11 cellular contexts compared by ENCODE assay signal in the genomic region with DNA sequence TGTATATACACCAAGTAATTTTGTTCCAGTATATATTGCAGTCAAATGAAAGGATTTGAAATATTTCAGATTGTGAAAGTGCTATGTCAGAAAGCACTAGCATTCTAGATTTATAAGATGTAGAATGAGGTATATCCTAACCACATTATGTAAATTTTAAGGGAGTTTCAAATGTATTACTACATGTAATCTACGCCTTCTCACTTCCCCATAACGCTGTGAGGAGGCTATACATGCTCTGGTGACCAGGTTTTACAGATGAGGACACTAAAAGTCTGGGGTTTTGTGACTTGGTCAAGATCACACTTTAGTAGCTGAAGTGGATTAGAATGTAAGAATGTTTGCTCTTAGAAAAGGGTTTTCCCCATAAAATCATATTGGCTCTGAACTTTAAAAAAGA. TPM values are rescaled to one million over a fixed set of nuclear protein-coding genes. Genes with fewer than 3 reads are reported as not detected.
DNase-seq lines count a peak whose midpoint lies in the region; ATAC-seq and TF ChIP-seq lines count a peak whose summit lies in the region.
"Had no signal": no experiment of that assay in that cellular context is flagged by ENCODE, and none has a peak within 500 bp of the region (broad histone marks: within the 10 kb centered on the region; RNA-seq: fewer than 3 reads in every experiment).

No MANE protein-coding gene starts in this region.

- CTCF ChIA-PET in CD8-positive, alpha-beta T cell (lab: Charles Lee), result interaction anchor here (1.2 kb wide), 1 partner anchor 478 kb away, joined by 3 read pairs; no protein-coding TSS in a partner anchor

- TF ChIP-seq CTCF in cardiac muscle cell (IDR thresholded peaks at IDR 0.05; ENCODE audit: low read depth, low read length), result no peak
- TF ChIP-seq CTCF in heart right ventricle (IDR thresholded peaks at IDR 0.05), result no peak
- TF ChIP-seq CTCF in CD8-positive, alpha-beta T cell (IDR thresholded peaks at IDR 0.05), result no peak

- H3K27ac ChIP-seq in cardiac muscle cell, result peak overlapping the region; percentile 52
- H3K27ac ChIP-seq in heart right ventricle, result peak overlapping the region in 5 of 10 donors; percentile 3 to 57 (median 28)
- no peak overlapping the region for H3K27ac ChIP-seq in CD8-positive, alpha-beta T cell (ENCODE audit: low read depth, low read length)

- H3K4me3 Mint-ChIP-seq in CD8-positive, alpha-beta T cell, result no peak overlapping the region

- POLR2A ChIA-PET in CD8-positive, alpha-beta T cell (lab: Charles Lee), result interaction anchor here (1.6 kb wide), 1 partner anchor 37 kb away, joined by 3 read pairs; no protein-coding TSS in a partner anchor

- intact Hi-C loops in heart right ventricle (cut with DNase I), result loop anchor here in 1 of 10 donors (10.0 kb wide), 1 partner anchor 119 kb away; no protein-coding TSS in a partner anchor
- intact Hi-C loops in CD8-positive, alpha-beta T cell (cut with DNase I, micrococcal nuclease), result no loop called here

- no peaks in the 10 kb centered on the region for H3K9me3 ChIP-seq in cardiac muscle cell (ENCODE audit: low read depth)
- no peaks in the 10 kb centered on the region for H3K9me3 ChIP-seq in heart right ventricle
- H3K9me3 ChIP-seq in CD8-positive, alpha-beta T cell (ENCODE audit: low read length), result no peaks in the 10 kb centered on the region

- peaks cover 23% of the 10 kb centered on the region for H3K27me3 Mint-ChIP-seq in CD8-positive, alpha-beta T cell (ENCODE audit: low read depth)

- 72 to 79% methylated on average over 2 of the region's 2 CpGs for WGBS in heart right ventricle, 2 donors

- H3K9me3 Mint-ChIP-seq in CD8-positive, alpha-beta T cell, result no peaks in the 10 kb centered on the region

- H3K4me3 ChIP-seq in cardiac muscle cell, result no peak overlapping the region
- no peak overlapping the region for H3K4me3 ChIP-seq in heart right ventricle
- no peak overlapping the region for H3K4me3 ChIP-seq in CD8-positive, alpha-beta T cell (ENCODE audit: low read depth, low read length)
- H3K4me3 ChIP-seq: skin epidermis had no signal

- no peaks in the 10 kb centered on the region for H3K27me3 ChIP-seq in cardiac muscle cell
- peaks cover 0 to 3% (median 0%) of the 10 kb centered on the region in 7 donors for H3K27me3 ChIP-seq in heart right ventricle
- no peaks in the 10 kb centered on the region for H3K27me3 ChIP-seq in CD8-positive, alpha-beta T cell (ENCODE audit: insufficient read depth, low read length)

- H3K36me3 ChIP-seq in cardiac muscle cell, result no peaks in the 10 kb centered on the region
- no peaks in the 10 kb centered on the region for H3K36me3 ChIP-seq in heart right ventricle
- no peaks in the 10 kb centered on the region for H3K36me3 ChIP-seq in CD8-positive, alpha-beta T cell (ENCODE audit: insufficient read depth, low read length)

- DNase-seq in cardiac muscle cell (ENCODE audit: low read depth in 1 of 2, low spot score in 1 of 2) (no peak), heart right ventricle (no peak), NAMALWA (ENCODE audit: low spot score) (peak; percentile 60), NCI-H1048 (lab: John Stamatoyannopoulos, UW) (no peak)
- DNase-seq in CD8-positive, alpha-beta T cell, result no peak
- no peak for DNase-seq in activated T-cell treated with anti-CD3 and anti-CD28 coated beads, Interleukin-2, amount 50 U/mL, for 1 hour
- DNase-seq in stimulated activated CD4-positive, alpha-beta T cell treated with anti-CD3 and anti-CD28 coated beads, Interleukin-2, amount 100 ng/mL, for 48 hours, result no peak
- DNase-seq: activated CD4-positive, alpha-beta T cell treated with anti-CD3 and anti-CD28 coated beads for 48 hours; GOT3 had no signal

- ATAC-seq in heart right ventricle, result no peak
- peak; percentile 98 for ATAC-seq in HG02852 (IDR thresholded peaks at IDR 0.05; ENCODE audit: unreplicated experiment)
- ATAC-seq in CD8-positive, alpha-beta T cell, result no peak

- H3K4me1 Mint-ChIP-seq in CD8-positive, alpha-beta T cell (ENCODE audit: low read depth), result no peaks in the 10 kb centered on the region

- H3K4me1 ChIP-seq in cardiac muscle cell (ENCODE audit: low read depth) (peaks cover 46% of the 10 kb centered on the region), heart right ventricle (peaks cover 0 to 43% (median 19%) of the 10 kb centered on the region in 9 donors)
- H3K4me1 ChIP-seq in CD8-positive, alpha-beta T cell (ENCODE audit: insufficient read depth, low read length), result no peaks in the 10 kb centered on the region

- no peaks in the 10 kb centered on the region for H3K36me3 Mint-ChIP-seq in CD8-positive, alpha-beta T cell

- H3K27ac Mint-ChIP-seq in CD8-positive, alpha-beta T cell, result no peak overlapping the region

RNA-seq across cellular contexts. Expression of a gene that starts 8.1 kb away (rescaled TPM):
- total RNA-seq in cardiac muscle cell (2.7 and 5.5 TPM in 2 replicates), heart right ventricle (10 to 100 TPM in 1 of 10 donors, 1 to 10 TPM in 9; 2.2 to 14.9 (median 3.5) TPM)
- polyA plus RNA-seq in cardiac muscle cell (4.6 and 5.8 TPM in 2 replicates), heart right ventricle (1 to 10 TPM; 4.0 to 6.2 TPM)
- total RNA-seq in CD8-positive, alpha-beta T cell, result not detected
